In the genomic region with DNA sequence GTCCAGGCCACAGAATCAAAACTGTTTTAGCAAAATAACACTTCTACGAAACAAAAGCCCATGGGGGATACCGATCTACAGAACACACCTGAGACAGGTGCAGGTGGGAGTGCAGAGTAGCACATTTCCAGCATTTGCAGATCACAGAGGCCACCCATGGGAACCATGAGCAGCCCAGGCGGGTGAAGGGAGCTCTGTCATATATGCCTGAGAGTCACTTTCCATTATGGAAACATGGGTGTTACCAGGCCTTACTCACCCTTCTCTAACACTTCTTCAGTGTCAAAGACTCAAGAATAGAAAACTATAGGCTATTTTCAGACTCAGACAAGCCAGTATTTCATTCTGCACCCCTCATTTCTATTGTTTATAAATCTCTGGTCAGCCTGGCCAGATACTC, we compare ENCODE assay signal across 11 cellular contexts. TPM values are rescaled to one million over a fixed set of nuclear protein-coding genes. Genes with fewer than 3 reads are reported as not detected.
DNase-seq lines count a peak whose midpoint lies in the region; ATAC-seq and TF ChIP-seq lines count a peak whose summit lies in the region.
"Had no signal": no experiment of that assay in that cellular context is flagged by ENCODE, and none has a peak within 500 bp of the region (broad histone marks: within the 10 kb centered on the region; RNA-seq: fewer than 3 reads in every experiment).

No MANE protein-coding gene starts in this region.

- H3K23ac ChIP-seq in mesenchymal stem cell (ENCODE audit: low read length in 2 of 2), result no peak overlapping the region

- H2BK5ac ChIP-seq in mesenchymal stem cell (ENCODE audit: low read depth, low read length, poor library complexity, severe bottlenecking), result no peak overlapping the region

- H2BK15ac ChIP-seq in mesenchymal stem cell (ENCODE audit: low read depth, poor library complexity, severe bottlenecking), result no peak overlapping the region

- no peak overlapping the region for H2BK12ac ChIP-seq in mesenchymal stem cell (ENCODE audit: low read length in 2 of 2)

- no peak for TF ChIP-seq POLR2A in testis (IDR thresholded peaks at IDR 0.05)

- intact Hi-C loops in right cardiac atrium (cut with DNase I), result loop anchor here in 2 of 4 donors (10.0 kb wide), 1 partner anchor 74 kb away; a partner anchor contains a TSS
- intact Hi-C loops in testis (cut with DNase I; ENCODE audit: low total_unique reads), result no loop called here

- peak overlapping the region; percentile 28 for H3K27ac ChIP-seq in right cardiac atrium (ENCODE audit: low read length)
- no peak overlapping the region for H3K27ac ChIP-seq in testis
- no peak overlapping the region for H3K27ac ChIP-seq in mesenchymal stem cell (ENCODE audit: low read length, poor library complexity, severe bottlenecking)
- H3K27ac ChIP-seq in foreskin keratinocyte, result no peak overlapping the region
- H3K27ac ChIP-seq: esophagus squamous epithelium had no signal

- peaks cover 2% of the 10 kb centered on the region for H3K79me1 ChIP-seq in mesenchymal stem cell (replicated peaks; ENCODE audit: low read length, poor library complexity, severe bottlenecking)

- no peak overlapping the region for H2AFZ ChIP-seq in mesenchymal stem cell (ENCODE audit: low read depth, low read length)

- H3K18ac ChIP-seq in mesenchymal stem cell (ENCODE audit: low read depth in 1 of 2, low read length in 2 of 2), result no peak overlapping the region

- H3K4me1 ChIP-seq in right cardiac atrium (ENCODE audit: control insufficient read depth, insufficient read depth, low read length) (peaks cover 21% of the 10 kb centered on the region), testis (no peaks in the 10 kb centered on the region), mesenchymal stem cell (ENCODE audit: control insufficient read depth, insufficient read depth, low read depth, low read length) (peaks cover 19% of the 10 kb centered on the region), foreskin keratinocyte (no peaks in the 10 kb centered on the region)

- ATAC-seq in GM18511 (IDR thresholded peaks at IDR 0.05; ENCODE audit: unreplicated experiment) (peak; percentile 26), GM19351 (IDR thresholded peaks at IDR 0.05; ENCODE audit: unreplicated experiment) (peak; percentile 17), HG03439 (IDR thresholded peaks at IDR 0.05; ENCODE audit: unreplicated experiment) (peak; percentile 12), right cardiac atrium (peak; percentile 8 to 69), foreskin keratinocyte (no peak)

- H3K4me3 ChIP-seq in right cardiac atrium (ENCODE audit: low read length) (no peak overlapping the region), testis (no peak overlapping the region), mesenchymal stem cell (ENCODE audit: insufficient read depth in 1 of 2, low read depth in 1 of 2, low read length in 2 of 2) (no peak overlapping the region)
- H3K4me3 ChIP-seq: esophagus squamous epithelium had no signal

- no peaks in the 10 kb centered on the region for H3K27me3 ChIP-seq in right cardiac atrium (ENCODE audit: control insufficient read depth, insufficient read depth)
- no peaks in the 10 kb centered on the region for H3K27me3 ChIP-seq in testis
- no peaks in the 10 kb centered on the region for H3K27me3 ChIP-seq in mesenchymal stem cell (ENCODE audit: control insufficient read depth in 1 of 2, insufficient read depth in 1 of 2, low read length in 2 of 2)
- peaks cover under 1% of the 10 kb centered on the region for H3K27me3 ChIP-seq in foreskin keratinocyte
- H3K27me3 ChIP-seq: esophagus squamous epithelium had no signal

- H2BK120ac ChIP-seq in mesenchymal stem cell (ENCODE audit: low read depth, low read length), result no peak overlapping the region

- H3K4me2 ChIP-seq in mesenchymal stem cell (ENCODE audit: low read length, poor library complexity, severe bottlenecking), result no peak overlapping the region

- DNase-seq in right cardiac atrium (no peak), testis (no peak), GOT3 (lab: John Stamatoyannopoulos, UW) (no peak), mesenchymal stem cell (no peak), foreskin keratinocyte (no peak)
- DNase-seq: C1 segment of cervical spinal cord, esophagus squamous epithelium had no signal

- H2AK5ac ChIP-seq in mesenchymal stem cell (ENCODE audit: low read length, severe bottlenecking), result no peak overlapping the region

- H4K8ac ChIP-seq in mesenchymal stem cell (ENCODE audit: low read length), result no peak overlapping the region

- WGBS in right cardiac atrium, result 69% methylated on average over 3 of the region's 3 CpGs
- WGBS in testis, 2 donors, result 88 to 93% methylated on average over 3 of the region's 3 CpGs
- 98% methylated on average over 3 of the region's 3 CpGs for WGBS in mesenchymal stem cell

- H3K9ac ChIP-seq in mesenchymal stem cell (ENCODE audit: low read length), result no peak overlapping the region

- TF ChIP-seq CTCF in testis (IDR thresholded peaks at IDR 0.05) (no peak), foreskin keratinocyte (conservative IDR thresholded peaks at IDR 0.05) (no peak)

- no peaks in the 10 kb centered on the region for H3K9me3 ChIP-seq in right cardiac atrium (ENCODE audit: control insufficient read depth, low read length)
- no peaks in the 10 kb centered on the region for H3K9me3 ChIP-seq in testis
- no peaks in the 10 kb centered on the region for H3K9me3 ChIP-seq in mesenchymal stem cell (ENCODE audit: control insufficient read depth, low read length)
- H3K9me3 ChIP-seq: esophagus squamous epithelium had no signal

- no peak overlapping the region for H4K91ac ChIP-seq in mesenchymal stem cell (ENCODE audit: low read length)

- H3K36me3 ChIP-seq in testis (ENCODE audit: low read depth, missing control alignments) (no peaks in the 10 kb centered on the region), mesenchymal stem cell (ENCODE audit: control insufficient read depth in 1 of 2, insufficient read depth in 2 of 2, low read depth in 1 of 2, low read length in 2 of 2) (no peaks in the 10 kb centered on the region)
- H3K36me3 ChIP-seq: esophagus squamous epithelium had no signal

- H3K4ac ChIP-seq in mesenchymal stem cell (ENCODE audit: low read depth in 1 of 2, low read length in 2 of 2), result no peak overlapping the region

- H3K14ac ChIP-seq in mesenchymal stem cell (ENCODE audit: low read length in 2 of 2), result no peak overlapping the region

RNA-seq across cellular contexts. Expression of a gene that starts 3.5 kb away (rescaled TPM):
- total RNA-seq in right cardiac atrium (1 to 10 TPM; 4.3 to 7.5 (median 5.5) TPM), testis (1 to 10 TPM in 1 of 2 donors, under 1 TPM in 1; 0.87 to 2.7 TPM), foreskin keratinocyte (not detected in 2 replicates)
- polyA plus RNA-seq in right cardiac atrium (4.4 TPM), testis (ENCODE audit: insufficient read depth, low read depth, low replicate concordance) (8.7 TPM), foreskin keratinocyte (not detected in 2 replicates)
- polyA plus RNA-seq in mesenchymal stem cell (2013, experiment 1 of 2), result 0.10 TPM
- polyA plus RNA-seq in mesenchymal stem cell (2013, experiment 2 of 2), result 0.12 TPM
- total RNA-seq: M059J had no signal

RNA-seq across cellular contexts. Expression of a gene that starts 21.9 kb away (rescaled TPM):
- total RNA-seq in right cardiac atrium (10 to 100 TPM in 3 of 4 donors, 1 to 10 TPM in 1; 9.5 to 11.9 (median 10.3) TPM), testis (1 to 10 TPM; 7.9 to 8.6 TPM), foreskin keratinocyte (0.99 and 1.0 TPM in 2 replicates)
- polyA plus RNA-seq in right cardiac atrium (6.5 TPM), testis (ENCODE audit: insufficient read depth, low read depth, low replicate concordance) (8.0 TPM), foreskin keratinocyte (0.48 and 0.50 TPM in 2 replicates)
- polyA plus RNA-seq in mesenchymal stem cell (2013, experiment 1 of 2), result 1.3 TPM
- polyA plus RNA-seq in mesenchymal stem cell (2013, experiment 2 of 2), result 1.5 TPM

RNA-seq across cellular contexts. Expression of a gene that starts 41.7 kb away (rescaled TPM):
- under 1 TPM in 3 of 4 donors, not detected in 1; 0.17 to 0.54 (median 0.26) TPM for total RNA-seq in right cardiac atrium
- polyA plus RNA-seq in right cardiac atrium, result 0.14 TPM
- total RNA-seq in testis, result 1 to 10 TPM in 1 of 2 donors, under 1 TPM in 1; 0.74 to 2.0 TPM
- 0.42 TPM for polyA plus RNA-seq in testis (ENCODE audit: insufficient read depth, low read depth, low replicate concordance)
- polyA plus RNA-seq in mesenchymal stem cell (2013, experiment 1 of 2), result not detected
- 0.01 TPM for polyA plus RNA-seq in mesenchymal stem cell (2013, experiment 2 of 2)
- not detected in 2 replicates for total RNA-seq in foreskin keratinocyte
- polyA plus RNA-seq in foreskin keratinocyte, result not detected in 2 replicates
- total RNA-seq: M059J had no signal

RNA-seq across cellular contexts. Expression of a gene that starts 59.2 kb away (rescaled TPM):
- total RNA-seq in right cardiac atrium (100 to 1,000 TPM; 348 to 827 (median 453) TPM), testis (1 to 10 TPM; 4.1 to 5.7 TPM), foreskin keratinocyte (0.34 and 0.39 TPM in 2 replicates)
- polyA plus RNA-seq in right cardiac atrium (504 TPM), testis (ENCODE audit: insufficient read depth, low read depth, low replicate concordance) (8.0 TPM), foreskin keratinocyte (0.39 and 0.40 TPM in 2 replicates)
- polyA plus RNA-seq in mesenchymal stem cell (2013, experiment 1 of 2), result 0.40 TPM
- polyA plus RNA-seq in mesenchymal stem cell (2013, experiment 2 of 2), result 0.45 TPM
